ENCODE assay signal across 20 cellular contexts in the genomic region with DNA sequence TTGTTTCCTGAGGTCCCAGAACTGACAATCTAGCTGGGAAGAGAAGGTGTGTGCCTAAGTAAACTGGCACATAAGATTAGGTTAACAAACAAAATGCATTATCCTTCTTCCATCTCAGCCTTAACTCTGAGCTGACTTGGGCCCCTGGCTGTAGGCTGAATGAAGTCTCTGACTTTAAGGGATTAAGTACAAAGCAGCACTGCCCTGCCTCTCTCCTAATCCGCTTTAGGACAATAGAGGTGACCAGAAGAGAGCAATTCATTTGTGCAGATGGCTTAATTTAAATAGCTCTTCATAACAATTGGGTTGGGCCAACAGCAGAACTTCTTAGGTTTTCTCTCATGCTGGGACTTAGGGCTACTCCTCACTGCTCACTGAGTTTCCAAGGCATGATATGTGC.
DNase-seq lines count a peak whose midpoint lies in the region; ATAC-seq and TF ChIP-seq lines count a peak whose summit lies in the region.
"Had no signal": no experiment of that assay in that cellular context is flagged by ENCODE, and none has a peak within 500 bp of the region (broad histone marks: within the 10 kb centered on the region; RNA-seq: fewer than 3 reads in every experiment).

No MANE protein-coding gene starts in this region.

- H3K27me3 ChIP-seq in HAP-1 (ENCODE audit: low read depth) (no peaks in the 10 kb centered on the region), WERI-Rb-1 (ENCODE audit: insufficient read depth, low read depth, severe bottlenecking) (no peaks in the 10 kb centered on the region), iPS DF 6.9 (ENCODE audit: control insufficient read depth, insufficient read depth, low read length) (no peaks in the 10 kb centered on the region), neuronal stem cell (ENCODE audit: control insufficient read depth in 3 of 3, insufficient read depth in 3 of 3, low read depth in 1 of 3, low read length in 3 of 3) (no peaks in the 10 kb centered on the region)
- H3K27me3 ChIP-seq: BLaER1 treated with 17β-estradiol and CSF1 and Interleukin-3, amounts not matched to agents 10 nM and 100 nM had no signal

- no peak overlapping the region for H2AFZ ChIP-seq in neuronal stem cell (ENCODE audit: low read length)
- H2AFZ ChIP-seq: GM23248 had no signal

- peak; percentile 67 to 92 for DNase-seq in HAP-1 (ENCODE audit: low spot score in 2 of 2)
- DNase-seq in WERI-Rb-1: peak; percentile 80
- DNase-seq in iPS DF 6.9 (ENCODE audit: low read depth, low spot score): peak; percentile 37
- peak; percentile 69 for DNase-seq in neuronal stem cell (ENCODE audit: low spot score)
- DNase-seq in DMS79 treated with DMSO at 0.1 percent for 48 hours (lab: John Stamatoyannopoulos, UW): no peak
- no peak for DNase-seq in NCI-H1417 (lab: John Stamatoyannopoulos, UW)
- DNase-seq in GM13977 (ENCODE audit: low spot score): no peak
- DNase-seq: Calu3; CD8-positive, alpha-beta T cell; GM23248; NCI-H1048; NCI-H1436 treated with DMSO at 0.1 percent for 48 hours; NCI-H2029; NCI-H2171; NCI-H69; OCI-M1; Right ventricle myocardium superior had no signal

- H2BK12ac ChIP-seq in neuronal stem cell (ENCODE audit: low read length): no peak overlapping the region

- H3K36me3 ChIP-seq in HAP-1 (replicated peaks) (no peaks in the 10 kb centered on the region), WERI-Rb-1 (no peaks in the 10 kb centered on the region), iPS DF 6.9 (ENCODE audit: control insufficient read depth, insufficient read depth, low read length) (no peaks in the 10 kb centered on the region), neuronal stem cell (replicated peaks in 1 of 2; ENCODE audit: control insufficient read depth in 2 of 2, insufficient read depth in 2 of 2, low read length in 2 of 2) (no peaks in the 10 kb centered on the region)
- H3K36me3 ChIP-seq: BLaER1 treated with 17β-estradiol and CSF1 and Interleukin-3, amounts not matched to agents 10 nM and 100 nM had no signal

- H3K9me3 ChIP-seq in HAP-1 (no peaks in the 10 kb centered on the region), WERI-Rb-1 (ENCODE audit: severe bottlenecking) (peaks cover 17% of the 10 kb centered on the region), iPS DF 6.9 (ENCODE audit: control insufficient read depth, insufficient read depth, low read length) (no peaks in the 10 kb centered on the region), neuronal stem cell (replicated peaks in 1 of 2; ENCODE audit: control insufficient read depth in 2 of 2, insufficient read depth in 1 of 2, low read depth in 1 of 2, low read length in 2 of 2) (peaks cover 0 to 2% of the 10 kb centered on the region in 2 donors)

- no peak overlapping the region for H3K4me2 ChIP-seq in neuronal stem cell (ENCODE audit: insufficient read depth, low read length, poor library complexity, severe bottlenecking)
- H3K4me2 ChIP-seq: BLaER1 treated with 17β-estradiol and CSF1 and Interleukin-3, amounts not matched to agents 10 nM and 100 nM; KMS-11 had no signal

- no peak overlapping the region for H2BK120ac ChIP-seq in neuronal stem cell (ENCODE audit: low read depth, low read length)

- H3K27ac ChIP-seq in WERI-Rb-1 (peak overlapping the region; percentile 47), iPS DF 6.9 (ENCODE audit: low read length) (no peak overlapping the region), neuronal stem cell (replicated peaks; ENCODE audit: low read length) (no peak overlapping the region)
- H3K27ac ChIP-seq: BLaER1 treated with 17β-estradiol and CSF1 and Interleukin-3, amounts not matched to agents 10 nM and 100 nM; GM23248; KMS-11 had no signal

- no peak overlapping the region for H3K23ac ChIP-seq in neuronal stem cell (ENCODE audit: low read depth, low read length, poor library complexity)

- no peak overlapping the region for H3K4ac ChIP-seq in neuronal stem cell (ENCODE audit: low read length)

- no peak overlapping the region for H4K91ac ChIP-seq in neuronal stem cell (ENCODE audit: low read depth, low read length, poor library complexity)

- H3K4me1 ChIP-seq in HAP-1: peaks cover 6% of the 10 kb centered on the region; the same call in 1 of the 2 replicates
- H3K4me1 ChIP-seq in iPS DF 6.9 (ENCODE audit: control insufficient read depth, insufficient read depth, low read length): peaks cover 3% of the 10 kb centered on the region; the same call in 1 of the 2 replicates
- H3K4me1 ChIP-seq in neuronal stem cell (ENCODE audit: control insufficient read depth in 2 of 2, insufficient read depth in 1 of 2, low read depth in 1 of 2, low read length in 2 of 2): peaks cover 0 to 5% of the 10 kb centered on the region in 2 donors
- H3K4me1 ChIP-seq: BLaER1 treated with 17β-estradiol and CSF1 and Interleukin-3, amounts not matched to agents 10 nM and 100 nM had no signal

- no peak overlapping the region for H4K8ac ChIP-seq in neuronal stem cell (ENCODE audit: low read depth, low read length)

- no peak overlapping the region for H3K18ac ChIP-seq in neuronal stem cell (ENCODE audit: low read length)

- H3K14ac ChIP-seq in neuronal stem cell (ENCODE audit: low read length): no peak overlapping the region

- H3K79me1 ChIP-seq in neuronal stem cell (ENCODE audit: low read depth, low read length): no peaks in the 10 kb centered on the region

- H2BK15ac ChIP-seq in neuronal stem cell (ENCODE audit: low read length): no peak overlapping the region

- no peak overlapping the region for H2AK5ac ChIP-seq in neuronal stem cell (ENCODE audit: low read depth, low read length)

- in situ Hi-C loops in HAP-1 (cut with MboI; ENCODE audit: low sequenced_read_pairs): no loop called here
- in situ Hi-C loops in GM13977 (cut with MboI; ENCODE audit: low pct_unique_long_range_greater_than_20kb, low sequenced_read_pairs, unreplicated experiment): no loop called here

- TF ChIP-seq CTCF in WERI-Rb-1 (IDR thresholded peaks at IDR 0.05; ENCODE audit: low read depth, low read length) (no peak), GM13977 (IDR thresholded peaks at IDR 0.05; ENCODE audit: extremely low read depth, insufficient read depth, missing control alignments) (no peak)

- no CpG with 5 or more reads among the region's 1 CpG for WGBS in iPS DF 6.9 (ENCODE audit: insufficient coverage, insufficient read length)
- WGBS in neuronal stem cell (ENCODE audit: extremely low coverage in 2 of 2, insufficient read length in 2 of 2, insufficient replicate concordance in 1 of 2), 2 donors: no CpG with 5 or more reads among the region's 1 CpG

- ATAC-seq in GM19395 (IDR thresholded peaks at IDR 0.05; ENCODE audit: unreplicated experiment): no peak
- ATAC-seq: CD8-positive, alpha-beta T cell had no signal

- H3K4me3 ChIP-seq in HAP-1: no peak overlapping the region
- 0 out of 2 replicates have a peak overlapping the region, but pooled peaks have one; percentile 10 for H3K4me3 ChIP-seq in WERI-Rb-1 (ENCODE audit: low read depth, low read length)
- H3K4me3 ChIP-seq in iPS DF 6.9 (ENCODE audit: low read length): no peak overlapping the region
- H3K4me3 ChIP-seq in neuronal stem cell (ENCODE audit: low read length in 2 of 2): no peak overlapping the region
- H3K4me3 ChIP-seq: BLaER1 treated with 17β-estradiol and CSF1 and Interleukin-3, amounts not matched to agents 10 nM and 100 nM; GM23248 had no signal

- H3K9ac ChIP-seq in neuronal stem cell (ENCODE audit: low read depth, low read length, poor library complexity): no peak overlapping the region
- H3K9ac ChIP-seq: BLaER1 treated with 17β-estradiol and CSF1 and Interleukin-3, amounts not matched to agents 10 nM and 100 nM; GM23248; KMS-11 had no signal

- H2BK5ac ChIP-seq in neuronal stem cell (ENCODE audit: low read length): no peak overlapping the region

Comparison
In these comparisons a context has a peak if more than half of its experiments do, and no peak if none do; other contexts are left out.
1. DNase-seq: peak in HAP-1 (2 of 2), WERI-Rb-1 (single experiment), iPS DF 6.9 (single experiment) and neuronal stem cell (single experiment); none in DMS79 treated with DMSO at 0.1 percent for 48 hours (single experiment), NCI-H1417 (0 of 3) and GM13977 (single experiment).